Comparison of ENCODE assay signal across 1 cellular context in genomic region chr22:28799125-28799833, GRCh38.
TF ChIP-seq lines count a peak whose summit lies in the region.

No MANE protein-coding gene starts in this region.

TF ChIP-seq in GM12878, 131 proteins besides CTCF, POLR2A, EP300 and RAD21 (continued from another document):
- TF ChIP-seq, protein P1, sequence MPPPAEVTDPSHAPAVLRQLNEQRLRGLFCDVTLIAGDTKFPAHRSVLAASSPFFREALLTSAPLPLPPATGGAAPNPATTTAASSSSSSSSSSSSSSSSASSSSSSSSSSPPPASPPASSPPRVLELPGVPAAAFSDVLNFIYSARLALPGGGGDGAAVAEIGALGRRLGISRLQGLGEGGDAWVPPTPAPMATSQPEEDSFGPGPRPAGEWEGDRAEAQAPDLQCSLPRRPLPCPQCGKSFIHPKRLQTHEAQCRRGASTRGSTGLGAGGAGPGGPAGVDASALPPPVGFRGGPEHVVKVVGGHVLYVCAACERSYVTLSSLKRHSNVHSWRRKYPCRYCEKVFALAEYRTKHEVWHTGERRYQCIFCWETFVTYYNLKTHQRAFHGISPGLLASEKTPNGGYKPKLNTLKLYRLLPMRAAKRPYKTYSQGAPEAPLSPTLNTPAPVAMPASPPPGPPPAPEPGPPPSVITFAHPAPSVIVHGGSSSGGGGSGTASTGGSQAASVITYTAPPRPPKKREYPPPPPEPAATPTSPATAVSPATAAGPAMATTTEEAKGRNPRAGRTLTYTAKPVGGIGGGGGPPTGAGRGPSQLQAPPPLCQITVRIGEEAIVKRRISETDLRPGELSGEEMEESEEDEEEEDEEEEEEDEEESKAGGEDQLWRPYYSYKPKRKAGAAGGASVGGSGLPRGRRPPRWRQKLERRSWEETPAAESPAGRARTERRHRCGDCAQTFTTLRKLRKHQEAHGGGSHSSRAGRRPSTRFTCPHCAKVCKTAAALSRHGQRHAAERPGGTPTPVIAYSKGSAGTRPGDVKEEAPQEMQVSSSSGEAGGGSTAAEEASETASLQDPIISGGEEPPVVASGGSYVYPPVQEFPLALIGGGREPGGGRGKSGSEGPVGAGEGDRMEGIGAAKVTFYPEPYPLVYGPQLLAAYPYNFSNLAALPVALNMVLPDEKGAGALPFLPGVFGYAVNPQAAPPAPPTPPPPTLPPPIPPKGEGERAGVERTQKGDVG (CRISPR knock-in tag; IDR thresholded peaks at IDR 0.05) = no peak
- TF ChIP-seq CEBPZ (IDR thresholded peaks at IDR 0.05; ENCODE audit: low read depth, low read length) (no peak), HDGF (IDR thresholded peaks at IDR 0.05) (no peak), CREB1 (IDR thresholded peaks at IDR 0.05; ENCODE audit: low read depth) (peak; percentile 69), KAT2A (conservative IDR thresholded peaks at IDR 0.05; ENCODE audit: control insufficient read depth, low read depth, low read length) (no peak), MEF2A (IDR thresholded peaks at IDR 0.05; ENCODE audit: insufficient read depth, low read depth, low read length) (peak; percentile 68), IRF4 (IDR thresholded peaks at IDR 0.05; ENCODE audit: low read depth, low read length) (peak; percentile 46; the same call in 1 of the 2 replicates), ZSCAN29 (IDR thresholded peaks at IDR 0.05) (no peak), DPF2 (IDR thresholded peaks at IDR 0.05) (no peak), ATF7 (IDR thresholded peaks at IDR 0.05; ENCODE audit: low read depth) (peak; percentile 23; the same call in 1 of the 2 replicates), RBBP5 (conservative IDR thresholded peaks at IDR 0.05) (no peak), SREBF2 (IDR thresholded peaks at IDR 0.05; ENCODE audit: low read length) (no peak), WRNIP1 (IDR thresholded peaks at IDR 0.05; ENCODE audit: borderline replicate concordance, low read depth, low read length) (no peak), NR2C2 (IDR thresholded peaks at IDR 0.05; ENCODE audit: borderline replicate concordance, control insufficient read depth, insufficient read length, low read depth) (no peak), HSF1 (IDR thresholded peaks at IDR 0.05; ENCODE audit: low read depth, low read length) (no peak), CEBPB (IDR thresholded peaks at IDR 0.05; ENCODE audit: borderline replicate concordance in 1 of 2, low read depth in 2 of 2, low read length in 2 of 2) (peak in 1 of 2 experiments; percentile 63; a peak in 1 of 4 replicates), ATF2 (IDR thresholded peaks at IDR 0.05; ENCODE audit: low read length) (no peak; the same call in 1 of the 2 replicates), KDM1A (IDR thresholded peaks at IDR 0.05; ENCODE audit: borderline replicate concordance) (no peak), IKZF1 (conservative IDR thresholded peaks at IDR 0.05) (0 out of 2 replicates have a peak, but pooled peaks have one; percentile 36), MYB (IDR thresholded peaks at IDR 0.05; ENCODE audit: borderline replicate concordance, low read depth, low read length) (no peak), YY1 (IDR thresholded peaks at IDR 0.05; ENCODE audit: low read depth, low read length) (no peak), TAF1 (IDR thresholded peaks at IDR 0.05; ENCODE audit: borderline replicate concordance, low read depth, low read length) (no peak), ZBED1 (IDR thresholded peaks at IDR 0.05; ENCODE audit: borderline replicate concordance) (0 out of 2 replicates have a peak, but pooled peaks have one; percentile 26), JUNB (IDR thresholded peaks at IDR 0.05) (peak; percentile 80), TCF12 (IDR thresholded peaks at IDR 0.05; ENCODE audit: low read depth, low read length) (no peak), IKZF2 (IDR thresholded peaks at IDR 0.05) (peak; percentile 36 to 50), GATAD2B (conservative IDR thresholded peaks at IDR 0.05; ENCODE audit: low read depth) (no peak), STAT1 (conservative IDR thresholded peaks at IDR 0.05) (no peak), RUNX3 (IDR thresholded peaks at IDR 0.05; ENCODE audit: low read length) (peak; percentile 72), NFIC (IDR thresholded peaks at IDR 0.05; ENCODE audit: low read depth, low read length) (peak; percentile 82), CHD1 (IDR thresholded peaks at IDR 0.05; ENCODE audit: low read depth, low read length) (no peak), ZBTB40 (IDR thresholded peaks at IDR 0.05; ENCODE audit: borderline replicate concordance) (no peak), PAX5 (IDR thresholded peaks at IDR 0.05; ENCODE audit: borderline replicate concordance, low read depth, low read length) (no peak), TCF7 (IDR thresholded peaks at IDR 0.05; ENCODE audit: borderline replicate concordance) (peak; percentile 52; the same call in 1 of the 2 replicates), ETV6 (conservative IDR thresholded peaks at IDR 0.05 in 1 of 2, IDR thresholded peaks at IDR 0.05 in 1 of 2; ENCODE audit: borderline replicate concordance in 1 of 2, low read depth in 1 of 2) (peak in 1 of 2 experiments; percentile 72; a peak in 1 of 4 replicates), MYC (IDR thresholded peaks at IDR 0.05; ENCODE audit: insufficient read depth, insufficient read length, insufficient replicate concordance, low read length, severe bottlenecking) (no peak), FOXM1 (IDR thresholded peaks at IDR 0.05; ENCODE audit: low read depth, low read length) (peak; percentile 60), PAX8 (IDR thresholded peaks at IDR 0.05) (no peak), MXI1 (IDR thresholded peaks at IDR 0.05; ENCODE audit: low read depth, low read length) (no peak), SMARCA5 (IDR thresholded peaks at IDR 0.05) (no peak), ZNF207 (IDR thresholded peaks at IDR 0.05; ENCODE audit: borderline replicate concordance) (no peak), CBX3 (IDR thresholded peaks at IDR 0.05; ENCODE audit: borderline replicate concordance, low read depth) (no peak), CHD2 (IDR thresholded peaks at IDR 0.05; ENCODE audit: borderline replicate concordance, low read depth, low read length) (no peak)
- TF ChIP-seq, protein P2, sequence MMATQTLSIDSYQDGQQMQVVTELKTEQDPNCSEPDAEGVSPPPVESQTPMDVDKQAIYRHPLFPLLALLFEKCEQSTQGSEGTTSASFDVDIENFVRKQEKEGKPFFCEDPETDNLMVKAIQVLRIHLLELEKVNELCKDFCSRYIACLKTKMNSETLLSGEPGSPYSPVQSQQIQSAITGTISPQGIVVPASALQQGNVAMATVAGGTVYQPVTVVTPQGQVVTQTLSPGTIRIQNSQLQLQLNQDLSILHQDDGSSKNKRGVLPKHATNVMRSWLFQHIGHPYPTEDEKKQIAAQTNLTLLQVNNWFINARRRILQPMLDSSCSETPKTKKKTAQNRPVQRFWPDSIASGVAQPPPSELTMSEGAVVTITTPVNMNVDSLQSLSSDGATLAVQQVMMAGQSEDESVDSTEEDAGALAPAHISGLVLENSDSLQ (IDR thresholded peaks at IDR 0.05) = peak; percentile 49; the same call in 1 of the 2 replicates
- TF ChIP-seq, protein P3, sequence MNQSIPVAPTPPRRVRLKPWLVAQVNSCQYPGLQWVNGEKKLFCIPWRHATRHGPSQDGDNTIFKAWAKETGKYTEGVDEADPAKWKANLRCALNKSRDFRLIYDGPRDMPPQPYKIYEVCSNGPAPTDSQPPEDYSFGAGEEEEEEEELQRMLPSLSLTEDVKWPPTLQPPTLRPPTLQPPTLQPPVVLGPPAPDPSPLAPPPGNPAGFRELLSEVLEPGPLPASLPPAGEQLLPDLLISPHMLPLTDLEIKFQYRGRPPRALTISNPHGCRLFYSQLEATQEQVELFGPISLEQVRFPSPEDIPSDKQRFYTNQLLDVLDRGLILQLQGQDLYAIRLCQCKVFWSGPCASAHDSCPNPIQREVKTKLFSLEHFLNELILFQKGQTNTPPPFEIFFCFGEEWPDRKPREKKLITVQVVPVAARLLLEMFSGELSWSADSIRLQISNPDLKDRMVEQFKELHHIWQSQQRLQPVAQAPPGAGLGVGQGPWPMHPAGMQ (IDR thresholded peaks at IDR 0.05; ENCODE audit: borderline replicate concordance) = no peak
